23 cellular contexts compared by ENCODE assay signal in genomic region chr20:64056639-64056888, GRCh38. TPM values are rescaled to one million over a fixed set of nuclear protein-coding genes. Genes with fewer than 3 reads are reported as not detected.
DNase-seq lines count a peak whose midpoint lies in the region; ATAC-seq, FAIRE-seq and TF ChIP-seq lines count a peak whose summit lies in the region.
"Had no signal": no experiment of that assay in that cellular context is flagged by ENCODE, and none has a peak within 500 bp of the region (broad histone marks: within the 10 kb centered on the region; RNA-seq: fewer than 3 reads in every experiment).

No MANE protein-coding gene starts in this region.

- H3K4me3 ChIP-seq in BLaER1 treated with 17β-estradiol and CSF1 and Interleukin-3, amounts not matched to agents 10 nM and 100 nM = no peak overlapping the region
- H3K4me3 ChIP-seq in SJSA1 (no peak overlapping the region), HepG2 (replicated peaks in 1 of 3; ENCODE audit: insufficient read depth in 1 of 3, low read depth in 2 of 3, low read length in 3 of 3) (peak overlapping the region; percentile 40 to 69 (median 42)), skeletal muscle tissue (ENCODE audit: low read length in 3 of 3) (no peak overlapping the region)
- H3K4me3 ChIP-seq: mucosa of descending colon, SK-N-MC had no signal

- BruUV-seq in HepG2 (replicated peaks; lab: Mats Ljungman, UMichigan) = no TSS peak

- H3K27me3 ChIP-seq in BLaER1 treated with 17β-estradiol and CSF1 and Interleukin-3, amounts not matched to agents 10 nM and 100 nM = peaks cover 16 to 40% (median 29%) of the 10 kb centered on the region in 11 experiments; a peak in 21 of 22 replicates
- no peaks in the 10 kb centered on the region for H3K27me3 ChIP-seq in SJSA1 (replicated peaks)
- no peaks in the 10 kb centered on the region for H3K27me3 ChIP-seq in HepG2 (ENCODE audit: control insufficient read depth in 1 of 2, insufficient read depth in 2 of 2, low read length in 2 of 2)
- peaks cover 17 to 51% (median 41%) of the 10 kb centered on the region in 3 donors for H3K27me3 ChIP-seq in skeletal muscle tissue (ENCODE audit: control insufficient read depth in 3 of 3, insufficient read depth in 3 of 3, low read length in 3 of 3)

- no peak overlapping the region for H2AFZ ChIP-seq in HepG2 (ENCODE audit: low read length)

- POLR2A ChIA-PET in HepG2 (lab: Yijun Ruan, JAX) = interaction anchor here (1.2 to 9.4 kb wide), 5 partner anchors 9 to 430 kb away, joined by 3 to 252 read pairs (median 12); partner anchors contain the start of genes C20orf204, GMEB2, PRPF6 and SAMD10

- intact Hi-C loops in HepG2 (cut with micrococcal nuclease; ENCODE audit: unreplicated experiment) = loop anchor here (2.0 kb wide), 1 partner anchor 20 kb away; the partner anchor contains the start of gene C20orf204

- no peaks in the 10 kb centered on the region for H3K9me3 ChIP-seq in BLaER1 treated with 17β-estradiol and CSF1 and Interleukin-3, amounts not matched to agents 10 nM and 100 nM (replicated peaks in 1 of 11)
- H3K9me3 ChIP-seq in SJSA1 (replicated peaks) (no peaks in the 10 kb centered on the region), HepG2 (ENCODE audit: low read length) (no peaks in the 10 kb centered on the region), skeletal muscle tissue (ENCODE audit: control insufficient read depth in 3 of 3, low read length in 3 of 3) (no peaks in the 10 kb centered on the region)
- H3K9me3 ChIP-seq: mucosa of descending colon had no signal

- DNase-seq in SJSA1 (ENCODE audit: low read depth in 1 of 2, low spot score in 2 of 2) = no peak
- peak; percentile 80 for DNase-seq in HepG2 (ENCODE audit: low spot score)
- no peak for DNase-seq in NCI-H2029 treated with DMSO at 0.1 percent for 48 hours (lab: John Stamatoyannopoulos, UW)
- DNase-seq in RKO (ENCODE audit: low spot score) = no peak
- DNase-seq: activated CD8-positive, alpha-beta memory T cell treated with anti-CD3 and anti-CD28 coated beads for 24 hours; activated T-cell treated with anti-CD3 and anti-CD28 coated beads, Interleukin-2, amount 50 U/mL, for 4 hours; effector CD8-positive, alpha-beta T cell; mucosa of descending colon; NCI-H1436; NCI-H774; PC-3; stimulated activated CD8-positive, alpha-beta memory T cell treated with anti-CD3 and anti-CD28 coated beads, Interleukin-4, amount 100 ng/mL, for 48 hours; substantia nigra had no signal

- no peak for TF ChIP-seq RAD21 in HepG2 (CRISPR knock-in tag; IDR thresholded peaks at IDR 0.05)

- peak overlapping the region in 3 of 11 experiments; percentile 11 to 52 (median 51); a peak in 3 of 22 replicates for H3K9ac ChIP-seq in BLaER1 treated with 17β-estradiol and CSF1 and Interleukin-3, amounts not matched to agents 10 nM and 100 nM
- H3K9ac ChIP-seq in HepG2 (ENCODE audit: insufficient read depth, low read depth, low read length) (peak overlapping the region; percentile 72), skeletal muscle tissue (ENCODE audit: low read depth in 1 of 3, low read length in 3 of 3) (no peak overlapping the region)

- CTCF ChIA-PET in HepG2 (lab: Yijun Ruan, JAX; ENCODE audit: low intra/inter-chr PET ratio, low total read pairs) = interaction anchor here (3.7 kb wide), 1 partner anchor 76 kb away, joined by 33 read pairs; the partner anchor contains the start of genes PRPF6 and SAMD10

- H4K20me1 ChIP-seq in BLaER1 treated with 17β-estradiol and CSF1 and Interleukin-3, amounts not matched to agents 10 nM and 100 nM = no peaks in the 10 kb centered on the region; a peak in 1 of 22 replicates
- H4K20me1 ChIP-seq in HepG2 (ENCODE audit: insufficient read depth, low read length) = no peaks in the 10 kb centered on the region

- peak overlapping the region; percentile 46 to 92 (median 81) for H3K4me2 ChIP-seq in BLaER1 treated with 17β-estradiol and CSF1 and Interleukin-3, amounts not matched to agents 10 nM and 100 nM
- peak overlapping the region; percentile 87 for H3K4me2 ChIP-seq in HepG2 (ENCODE audit: low read depth, low read length)

- H3K27ac ChIP-seq in BLaER1 treated with 17β-estradiol and CSF1 and Interleukin-3, amounts not matched to agents 10 nM and 100 nM = peak overlapping the region in 1 of 11 experiments; percentile 26; a peak in 1 of 22 replicates
- H3K27ac ChIP-seq in SJSA1 = peak overlapping the region; percentile 12; the same call in 1 of the 2 replicates
- peak overlapping the region; percentile 77 for H3K27ac ChIP-seq in HepG2 (ENCODE audit: extremely low read length, insufficient read depth, low read length)
- H3K27ac ChIP-seq in skeletal muscle tissue (ENCODE audit: low read depth, low read length) = peak overlapping the region; percentile 66

- peak; percentile 15; the same call in 1 of the 2 replicates for TF ChIP-seq CTCF in HepG2 (CRISPR knock-in tag; IDR thresholded peaks at IDR 0.05)

- FAIRE-seq in HepG2 (lab: Jason Lieb, UNC) = no peak
- FAIRE-seq: astrocyte, GM18507 had no signal

- 2% methylated on average over 7 of the region's 7 CpGs for WGBS in HepG2 (ENCODE audit: low lambda C conversion rate)

- H3K79me2 ChIP-seq in HepG2 (ENCODE audit: insufficient read depth, low read length) = no peaks in the 10 kb centered on the region

- in situ Hi-C loops in HepG2 (cut with HindIII; ENCODE audit: extremely low pct_ligation_motif_present, low pct_unique_long_range_greater_than_20kb) = loop anchor here (5.0 kb wide), 1 partner anchor 79 kb away; the partner anchor contains the start of gene SAMD10

- ATAC-seq in HepG2 (peak; percentile 0), GM18873 (IDR thresholded peaks at IDR 0.05; ENCODE audit: low FRiP score, unreplicated experiment) (no peak), HG03520 (IDR thresholded peaks at IDR 0.05; ENCODE audit: unreplicated experiment) (no peak)
- ATAC-seq: esophagus mucosa, mucosa of descending colon, PC-3 had no signal

- H3K36me3 ChIP-seq in BLaER1 treated with 17β-estradiol and CSF1 and Interleukin-3, amounts not matched to agents 10 nM and 100 nM = no peaks in the 10 kb centered on the region
- H3K36me3 ChIP-seq in SJSA1 = peaks cover 50% of the 10 kb centered on the region
- H3K36me3 ChIP-seq in HepG2 (replicated peaks in 1 of 2; ENCODE audit: control insufficient read depth in 1 of 2, insufficient read depth in 2 of 2, low read length in 2 of 2) = no peaks in the 10 kb centered on the region
- H3K36me3 ChIP-seq in skeletal muscle tissue (ENCODE audit: control insufficient read depth in 3 of 3, insufficient read depth in 3 of 3, low read length in 3 of 3) = no peaks in the 10 kb centered on the region

- peaks cover 43 to 70% (median 64%) of the 10 kb centered on the region in 10 experiments for H3K4me1 ChIP-seq in BLaER1 treated with 17β-estradiol and CSF1 and Interleukin-3, amounts not matched to agents 10 nM and 100 nM
- H3K4me1 ChIP-seq in SJSA1 (replicated peaks) (peaks cover 77% of the 10 kb centered on the region), HepG2 (ENCODE audit: insufficient read depth, low read length) (peaks cover 80% of the 10 kb centered on the region), skeletal muscle tissue (ENCODE audit: control insufficient read depth in 3 of 3, insufficient read depth in 3 of 3, low read length in 3 of 3) (peaks cover 2 to 22% (median 18%) of the 10 kb centered on the region in 3 donors)

- TF ChIP-seq EP300 in HepG2 (IDR thresholded peaks at IDR 0.05; ENCODE audit: low read depth in 2 of 2, low read length in 2 of 2) (peak in 1 of 2 experiments; percentile 60; a peak in 2 of 4 replicates), HepG2 (CRISPR knock-in tag; IDR thresholded peaks at IDR 0.05; ENCODE audit: borderline replicate concordance) (no peak)

- no peak for TF ChIP-seq POLR2A in HepG2 (IDR thresholded peaks at IDR 0.05; ENCODE audit: insufficient read depth in 1 of 2, low read depth in 2 of 2, low read length in 2 of 2)

RNA-seq across cellular contexts. Expression of gene TCEA2, which starts 6.4 kb away (rescaled TPM):
- 120 and 139 TPM in 2 replicates for total RNA-seq in SJSA1 (2014; rRNA removed; shearing (Covaris generic))
- total RNA-seq in HepG2 (2016; rRNA removed; fragmentation: Illumina TruSeq; extraction: Trizol) (25.9 and 33.7 TPM in 2 replicates), skeletal muscle tissue (8.4 TPM)
- total RNA-seq in HepG2 (2016; cell fraction: cytosol; rRNA removed; fragmentation: Illumina TruSeq; extraction: Trizol; ENCODE audit: low read depth) = 58.0 and 75.2 TPM in 2 replicates
- 25.2 and 31.6 TPM in 2 replicates for total RNA-seq in HepG2 (2016; cell fraction: insoluble cytoplasmic fraction; rRNA removed; fragmentation: Illumina TruSeq; extraction: Trizol)
- total RNA-seq in HepG2 (2016; cell fraction: membrane; rRNA removed; fragmentation: Illumina TruSeq; extraction: Trizol) = 54.3 and 70.5 TPM in 2 replicates
- total RNA-seq in HepG2 (2016; cell fraction: nucleus; rRNA removed; fragmentation: Illumina TruSeq; extraction: Trizol) = 19.6 and 25.2 TPM in 2 replicates
- 28.1 and 36.8 TPM in 2 replicates for polyA plus RNA-seq in HepG2 (2011; rRNA removed)
- polyA plus RNA-seq in HepG2 (2011; cell fraction: cytosol; rRNA removed) = 22.9 and 25.9 TPM in 2 replicates
- polyA plus RNA-seq in HepG2 (2011; cell fraction: nucleus; rRNA removed) = 101 and 106 TPM in 2 replicates
- 70.9 and 75.4 TPM in 2 replicates for polyA plus RNA-seq in HepG2 (2012)
- 308 and 317 TPM in 2 replicates for polyA plus RNA-seq in HepG2 (2016; cell fraction: cytosol; fragmentation: Illumina TruSeq; extraction: Trizol; ENCODE audit: low read depth)
- polyA plus RNA-seq in HepG2 (2016; cell fraction: insoluble cytoplasmic fraction; fragmentation: Illumina TruSeq; extraction: Trizol; ENCODE audit: low read depth) = 54.5 and 74.5 TPM in 2 replicates
- 232 and 236 TPM in 2 replicates for polyA plus RNA-seq in HepG2 (2016; cell fraction: membrane; fragmentation: Illumina TruSeq; extraction: Trizol; ENCODE audit: low read depth)
- 80.5 and 83.8 TPM in 2 replicates for polyA plus RNA-seq in HepG2 (2016; cell fraction: nucleus; fragmentation: Illumina TruSeq; extraction: Trizol; ENCODE audit: insufficient read depth, low read depth)
- 42.1 and 65.5 TPM in 2 replicates for polyA minus RNA-seq in HepG2 (2011; rRNA and poly(A)+ RNA removed; ENCODE audit: low replicate concordance)
- polyA minus RNA-seq in HepG2 (2011; cell fraction: cytosol; rRNA and poly(A)+ RNA removed) = 21.6 and 27.5 TPM in 2 replicates
- polyA minus RNA-seq in HepG2 (2011; cell fraction: nucleus; rRNA and poly(A)+ RNA removed) = 32.7 and 36.6 TPM in 2 replicates

RNA-seq across cellular contexts. Expression of gene SOX18, which starts 7.1 kb away (rescaled TPM):
- total RNA-seq in SJSA1 (2014; rRNA removed; shearing (Covaris generic)) = 61.7 and 70.0 TPM in 2 replicates
- total RNA-seq in HepG2 (2016; rRNA removed; fragmentation: Illumina TruSeq; extraction: Trizol) (1.3 and 1.9 TPM in 2 replicates), skeletal muscle tissue (3.7 TPM)
- total RNA-seq in HepG2 (2016; cell fraction: cytosol; rRNA removed; fragmentation: Illumina TruSeq; extraction: Trizol; ENCODE audit: low read depth) = 1.1 and 1.6 TPM in 2 replicates
- total RNA-seq in HepG2 (2016; cell fraction: insoluble cytoplasmic fraction; rRNA removed; fragmentation: Illumina TruSeq; extraction: Trizol) = 0.94 and 1.8 TPM in 2 replicates
- total RNA-seq in HepG2 (2016; cell fraction: membrane; rRNA removed; fragmentation: Illumina TruSeq; extraction: Trizol) = 2.7 and 3.0 TPM in 2 replicates
- 1.4 and 2.1 TPM in 2 replicates for total RNA-seq in HepG2 (2016; cell fraction: nucleus; rRNA removed; fragmentation: Illumina TruSeq; extraction: Trizol)
- polyA plus RNA-seq in HepG2 (2011; rRNA removed) = 1.6 and 2.0 TPM in 2 replicates
- polyA plus RNA-seq in HepG2 (2011; cell fraction: cytosol; rRNA removed) = 1.1 and 2.3 TPM in 2 replicates
- 8.4 and 10.3 TPM in 2 replicates for polyA plus RNA-seq in HepG2 (2011; cell fraction: nucleus; rRNA removed)
- 2.4 and 3.1 TPM in 2 replicates for polyA plus RNA-seq in HepG2 (2012)
- polyA plus RNA-seq in HepG2 (2016; cell fraction: cytosol; fragmentation: Illumina TruSeq; extraction: Trizol; ENCODE audit: low read depth) = 1.8 and 1.9 TPM in 2 replicates
- 7.2 and 8.4 TPM in 2 replicates for polyA plus RNA-seq in HepG2 (2016; cell fraction: insoluble cytoplasmic fraction; fragmentation: Illumina TruSeq; extraction: Trizol; ENCODE audit: low read depth)
- 3.3 and 4.0 TPM in 2 replicates for polyA plus RNA-seq in HepG2 (2016; cell fraction: membrane; fragmentation: Illumina TruSeq; extraction: Trizol; ENCODE audit: low read depth)
- polyA plus RNA-seq in HepG2 (2016; cell fraction: nucleus; fragmentation: Illumina TruSeq; extraction: Trizol; ENCODE audit: insufficient read depth, low read depth) = 9.0 and 10.0 TPM in 2 replicates
- 0.28 and 1.8 TPM in 2 replicates for polyA minus RNA-seq in HepG2 (2011; rRNA and poly(A)+ RNA removed; ENCODE audit: low replicate concordance)
- 1.9 and 4.0 TPM in 2 replicates for polyA minus RNA-seq in HepG2 (2011; cell fraction: cytosol; rRNA and poly(A)+ RNA removed)
- 0.77 and 0.87 TPM in 2 replicates for polyA minus RNA-seq in HepG2 (2011; cell fraction: nucleus; rRNA and poly(A)+ RNA removed)
- total RNA-seq: neural crest cell had no signal
- polyA plus RNA-seq: AG04450 had no signal

RNA-seq across cellular contexts. Expression of gene C20orf204, which starts 20.6 kb away (rescaled TPM):
- total RNA-seq in SJSA1 (2014; rRNA removed; shearing (Covaris generic)) = 0.24 and 0.94 TPM in 2 replicates
- total RNA-seq in HepG2 (2016; rRNA removed; fragmentation: Illumina TruSeq; extraction: Trizol) = 36.8 and 80.0 TPM in 2 replicates
- total RNA-seq in HepG2 (2016; cell fraction: cytosol; rRNA removed; fragmentation: Illumina TruSeq; extraction: Trizol; ENCODE audit: low read depth) = 48.6 and 61.3 TPM in 2 replicates
- total RNA-seq in HepG2 (2016; cell fraction: insoluble cytoplasmic fraction; rRNA removed; fragmentation: Illumina TruSeq; extraction: Trizol) = 39.0 and 80.0 TPM in 2 replicates
- 57.5 and 77.5 TPM in 2 replicates for total RNA-seq in HepG2 (2016; cell fraction: membrane; rRNA removed; fragmentation: Illumina TruSeq; extraction: Trizol)
- 68.2 and 72.7 TPM in 2 replicates for total RNA-seq in HepG2 (2016; cell fraction: nucleus; rRNA removed; fragmentation: Illumina TruSeq; extraction: Trizol)
- polyA plus RNA-seq in HepG2 (2011; rRNA removed) = 22.1 and 27.2 TPM in 2 replicates
- polyA plus RNA-seq in HepG2 (2011; cell fraction: cytosol; rRNA removed) = 22.8 and 58.2 TPM in 2 replicates
- polyA plus RNA-seq in HepG2 (2011; cell fraction: nucleus; rRNA removed) = 143 and 193 TPM in 2 replicates
- polyA plus RNA-seq in HepG2 (2012) = 13.4 and 16.2 TPM in 2 replicates
- 59.0 and 74.0 TPM in 2 replicates for polyA plus RNA-seq in HepG2 (2016; cell fraction: cytosol; fragmentation: Illumina TruSeq; extraction: Trizol; ENCODE audit: low read depth)
- 48.7 and 49.5 TPM in 2 replicates for polyA plus RNA-seq in HepG2 (2016; cell fraction: insoluble cytoplasmic fraction; fragmentation: Illumina TruSeq; extraction: Trizol; ENCODE audit: low read depth)
- 58.9 and 64.4 TPM in 2 replicates for polyA plus RNA-seq in HepG2 (2016; cell fraction: membrane; fragmentation: Illumina TruSeq; extraction: Trizol; ENCODE audit: low read depth)
- polyA plus RNA-seq in HepG2 (2016; cell fraction: nucleus; fragmentation: Illumina TruSeq; extraction: Trizol; ENCODE audit: insufficient read depth, low read depth) = 152 and 164 TPM in 2 replicates
- polyA minus RNA-seq in HepG2 (2011; rRNA and poly(A)+ RNA removed; ENCODE audit: low replicate concordance) = 1.8 and 19.7 TPM in 2 replicates
- polyA minus RNA-seq in HepG2 (2011; cell fraction: cytosol; rRNA and poly(A)+ RNA removed) = 15.0 and 21.9 TPM in 2 replicates
- 21.8 and 31.2 TPM in 2 replicates for polyA minus RNA-seq in HepG2 (2011; cell fraction: nucleus; rRNA and poly(A)+ RNA removed)
- 0.52 TPM for total RNA-seq in skeletal muscle tissue

RNA-seq across cellular contexts. Expression of gene RGS19, which starts 22.8 kb away (rescaled TPM):
- 18.5 and 21.3 TPM in 2 replicates for total RNA-seq in SJSA1 (2014; rRNA removed; shearing (Covaris generic))
- total RNA-seq in HepG2 (2016; rRNA removed; fragmentation: Illumina TruSeq; extraction: Trizol) = 10.2 and 10.7 TPM in 2 replicates
- total RNA-seq in HepG2 (2016; cell fraction: cytosol; rRNA removed; fragmentation: Illumina TruSeq; extraction: Trizol; ENCODE audit: low read depth) = 8.3 and 13.6 TPM in 2 replicates
- total RNA-seq in HepG2 (2016; cell fraction: insoluble cytoplasmic fraction; rRNA removed; fragmentation: Illumina TruSeq; extraction: Trizol) = 9.9 and 10.3 TPM in 2 replicates
- total RNA-seq in HepG2 (2016; cell fraction: membrane; rRNA removed; fragmentation: Illumina TruSeq; extraction: Trizol) = 24.1 and 24.7 TPM in 2 replicates
- 7.0 and 7.6 TPM in 2 replicates for total RNA-seq in HepG2 (2016; cell fraction: nucleus; rRNA removed; fragmentation: Illumina TruSeq; extraction: Trizol)
- polyA plus RNA-seq in HepG2 (2011; rRNA removed) = 11.9 and 14.7 TPM in 2 replicates
- polyA plus RNA-seq in HepG2 (2011; cell fraction: cytosol; rRNA removed) = 11.7 and 19.3 TPM in 2 replicates
- polyA plus RNA-seq in HepG2 (2011; cell fraction: nucleus; rRNA removed) = 12.6 and 13.6 TPM in 2 replicates
- 4.4 and 6.8 TPM in 2 replicates for polyA plus RNA-seq in HepG2 (2012)
- polyA plus RNA-seq in HepG2 (2016; cell fraction: cytosol; fragmentation: Illumina TruSeq; extraction: Trizol; ENCODE audit: low read depth) = 18.0 and 22.1 TPM in 2 replicates
- polyA plus RNA-seq in HepG2 (2016; cell fraction: insoluble cytoplasmic fraction; fragmentation: Illumina TruSeq; extraction: Trizol; ENCODE audit: low read depth) = 14.2 and 16.6 TPM in 2 replicates
- 25.0 and 29.7 TPM in 2 replicates for polyA plus RNA-seq in HepG2 (2016; cell fraction: membrane; fragmentation: Illumina TruSeq; extraction: Trizol; ENCODE audit: low read depth)
- 9.7 and 10.6 TPM in 2 replicates for polyA plus RNA-seq in HepG2 (2016; cell fraction: nucleus; fragmentation: Illumina TruSeq; extraction: Trizol; ENCODE audit: insufficient read depth, low read depth)
- polyA minus RNA-seq in HepG2 (2011; rRNA and poly(A)+ RNA removed; ENCODE audit: low replicate concordance) = 15.8 and 18.5 TPM in 2 replicates
- polyA minus RNA-seq in HepG2 (2011; cell fraction: cytosol; rRNA and poly(A)+ RNA removed) = 8.1 and 9.1 TPM in 2 replicates
- 4.5 and 5.5 TPM in 2 replicates for polyA minus RNA-seq in HepG2 (2011; cell fraction: nucleus; rRNA and poly(A)+ RNA removed)
- 5.2 TPM for total RNA-seq in skeletal muscle tissue

RNA-seq across cellular contexts. Expression of gene OPRL1, which starts 23.3 kb away (rescaled TPM):
- total RNA-seq in SJSA1 (2014; rRNA removed; shearing (Covaris generic)) = 0.09 and 0.16 TPM in 2 replicates
- total RNA-seq in HepG2 (2016; rRNA removed; fragmentation: Illumina TruSeq; extraction: Trizol) (0.27 and 0.35 TPM in 2 replicates), skeletal muscle tissue (0.52 TPM)
- not detected in 2 replicates for total RNA-seq in HepG2 (2016; cell fraction: cytosol; rRNA removed; fragmentation: Illumina TruSeq; extraction: Trizol; ENCODE audit: low read depth)
- 0.16 and 0.56 TPM in 2 replicates for total RNA-seq in HepG2 (2016; cell fraction: insoluble cytoplasmic fraction; rRNA removed; fragmentation: Illumina TruSeq; extraction: Trizol)
- total RNA-seq in HepG2 (2016; cell fraction: membrane; rRNA removed; fragmentation: Illumina TruSeq; extraction: Trizol) = 0.12 and 0.14 TPM in 2 replicates
- total RNA-seq in HepG2 (2016; cell fraction: nucleus; rRNA removed; fragmentation: Illumina TruSeq; extraction: Trizol) = 0.25 and 0.28 TPM in 2 replicates
- polyA plus RNA-seq in HepG2 (2011; rRNA removed) = 0.71 and 0.77 TPM in 2 replicates
- 0.37 and 0.86 TPM in 2 replicates for polyA plus RNA-seq in HepG2 (2011; cell fraction: cytosol; rRNA removed)
- polyA plus RNA-seq in HepG2 (2011; cell fraction: nucleus; rRNA removed) = 0.99 and 1.1 TPM in 2 replicates
- 0.28 and 0.56 TPM in 2 replicates for polyA plus RNA-seq in HepG2 (2012)
- not detected in 2 replicates for polyA plus RNA-seq in HepG2 (2016; cell fraction: cytosol; fragmentation: Illumina TruSeq; extraction: Trizol; ENCODE audit: low read depth)
- polyA plus RNA-seq in HepG2 (2016; cell fraction: insoluble cytoplasmic fraction; fragmentation: Illumina TruSeq; extraction: Trizol; ENCODE audit: low read depth) = 0.32 and 0.40 TPM in 2 replicates
- polyA plus RNA-seq in HepG2 (2016; cell fraction: membrane; fragmentation: Illumina TruSeq; extraction: Trizol; ENCODE audit: low read depth) = 0.08 TPM in 1 of 2 replicates, not detected in the other
- 0.33 and 0.61 TPM in 2 replicates for polyA plus RNA-seq in HepG2 (2016; cell fraction: nucleus; fragmentation: Illumina TruSeq; extraction: Trizol; ENCODE audit: insufficient read depth, low read depth)
- polyA minus RNA-seq in HepG2 (2011; rRNA and poly(A)+ RNA removed; ENCODE audit: low replicate concordance) = 0.14 and 3.0 TPM in 2 replicates
- polyA minus RNA-seq in HepG2 (2011; cell fraction: cytosol; rRNA and poly(A)+ RNA removed) = 0.59 and 0.62 TPM in 2 replicates
- polyA minus RNA-seq in HepG2 (2011; cell fraction: nucleus; rRNA and poly(A)+ RNA removed) = 0.13 and 0.25 TPM in 2 replicates

Comparison
In these comparisons a context has a peak if more than half of its experiments do, and no peak if none do; other contexts are left out.
1. H3K4me3 ChIP-seq: peak in HepG2 (3 of 3); none in BLaER1 treated with 17β-estradiol and CSF1 and Interleukin-3, amounts not matched to agents 10 nM and 100 nM (0 of 10), SJSA1 (single experiment) and skeletal muscle tissue (0 of 3).
2. RNA of gene SOX18, which starts 7.1 kb away (total RNA-seq): 61.7 to 70.0 TPM in SJSA1; 3.7 TPM in skeletal muscle tissue (single experiment) and 0.94 to 3.0 TPM in HepG2; every median in the first group is over 10 times any median in the second.
3. RNA of gene C20orf204, which starts 20.6 kb away (total RNA-seq): 36.8 to 80.0 TPM in HepG2; 0.52 TPM in skeletal muscle tissue (single experiment) and 0.24 to 0.94 TPM in SJSA1; every median in the first group is over 10 times any median in the second.